Comparison of ENCODE assay signal across 23 cellular contexts in genomic region chr12:109150124-109150640, GRCh38.
"Had no signal": no experiment of that assay in that cellular context is flagged by ENCODE, and none has a peak within 500 bp of the region (broad histone marks: within the 10 kb centered on the region; RNA-seq: fewer than 3 reads in every experiment).

No MANE protein-coding gene starts in this region.

- H3K36me3 ChIP-seq: adrenal gland, brain microvascular endothelial cell, neutrophil, ovary, tibial artery, WERI-Rb-1 had no signal

- H3K9me3 ChIP-seq: adrenal gland, neutrophil, ovary, SK-N-SH, tibial artery had no signal

- H3K4me1 ChIP-seq: foreskin keratinocyte had no signal

- H3K4me3 ChIP-seq: adrenal gland, ovary, tibial artery had no signal

- ATAC-seq: activated CD4-positive, CD25-positive, alpha-beta regulatory T cell treated with anti-CD3 and anti-CD28 coated beads, Interleukin-2, amount 50 U/mL, for 24 hours; foreskin keratinocyte; left ventricle myocardium superior; right cardiac atrium had no signal

- H3K27ac ChIP-seq: brain microvascular endothelial cell, foreskin keratinocyte, neutrophil, ovary, tibial artery, WERI-Rb-1 had no signal

- DNase-seq: activated CD4-positive, alpha-beta T cell treated with anti-CD3 and anti-CD28 coated beads for 48 hours; activated CD4-positive, alpha-beta T cell treated with anti-CD3 and anti-CD28 coated beads, Interleukin-2, amount 50 U/mL, for 48 hours; activated CD8-positive, alpha-beta memory T cell treated with anti-CD3 and anti-CD28 coated beads for 24 hours; activated effector memory CD4-positive, alpha-beta T cell treated with Interleukin-2 at 50 U/mL for 16 hours; activated naive CD4-positive, alpha-beta T cell treated with Interleukin-2 at 50 U/mL for 16 hours; brain microvascular endothelial cell; cortex of kidney; foreskin keratinocyte; left ventricle myocardium superior; naive B cell; nephron progenitor cell; ovary; right cardiac atrium; SK-N-SH; stimulated activated CD4-positive, alpha-beta T cell treated with anti-CD3 and anti-CD28 coated beads, Interleukin-12 subunit alpha, Interleukin-12 subunit beta, amount 100 ng/mL, for 4 hours; stimulated activated CD4-positive, alpha-beta T cell treated with anti-CD3 and anti-CD28 coated beads, Interleukin-4, amount 100 ng/mL, for 1 hour; SW 1271; T-helper 9 cell; tibial artery; WERI-Rb-1 had no signal

- H3K27me3 ChIP-seq: adrenal gland, neutrophil, ovary, tibial artery had no signal
